ENCODE assay signal across 22 cellular contexts in the genomic region with DNA sequence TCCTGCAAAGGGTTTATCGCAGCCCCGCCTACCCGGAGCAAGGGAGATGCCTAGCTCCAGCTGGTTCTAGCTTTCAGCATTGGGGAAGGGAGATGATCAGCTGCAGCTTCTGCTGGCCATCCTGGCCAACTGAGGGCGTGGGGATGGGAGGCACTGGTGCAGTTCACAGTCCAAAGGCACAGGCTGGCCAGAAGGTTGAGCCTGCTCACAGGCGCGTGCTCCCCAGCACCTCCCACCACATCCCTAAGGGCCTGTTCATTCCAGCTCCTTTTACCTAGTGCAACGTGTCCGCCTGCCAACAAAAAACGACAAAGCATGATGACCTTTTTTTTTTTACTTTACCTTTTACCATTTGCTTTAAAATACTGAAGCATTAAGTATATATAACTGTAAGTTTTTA. TPM values are rescaled to one million over a fixed set of nuclear protein-coding genes. Genes with fewer than 3 reads are reported as not detected.
DNase-seq lines count a peak whose midpoint lies in the region; ATAC-seq and TF ChIP-seq lines count a peak whose summit lies in the region.
"Had no signal": no experiment of that assay in that cellular context is flagged by ENCODE, and none has a peak within 500 bp of the region (broad histone marks: within the 10 kb centered on the region; RNA-seq: fewer than 3 reads in every experiment).

No MANE protein-coding gene starts in this region.

- no peak overlapping the region for H2AFZ ChIP-seq in neuronal stem cell (ENCODE audit: low read length)

- H3K27me3 ChIP-seq in neuronal stem cell (ENCODE audit: control insufficient read depth in 3 of 3, insufficient read depth in 3 of 3, low read depth in 1 of 3, low read length in 3 of 3) = no peaks in the 10 kb centered on the region
- H3K27me3 ChIP-seq in gastroesophageal sphincter = no peaks in the 10 kb centered on the region
- H3K27me3 ChIP-seq: BE2C; BLaER1 treated with 17β-estradiol and CSF1 and Interleukin-3, amounts not matched to agents 10 nM and 100 nM had no signal

- H3K4me3 Mint-ChIP-seq in stimulated activated memory B cell treated with anti-CD40 and anti-IgM and Interleukin-4, amounts not matched to agents 10 μg/mL and 1 μg/mL and 100 μg/mL, for 72 hours = no peak overlapping the region
- H3K4me3 Mint-ChIP-seq: CD14-positive monocyte; CD4-positive, alpha-beta T cell; CD8-positive, alpha-beta memory T cell had no signal

- no peak overlapping the region for H2BK5ac ChIP-seq in neuronal stem cell (ENCODE audit: low read length)

- H4K91ac ChIP-seq in neuronal stem cell (ENCODE audit: low read depth, low read length, poor library complexity) = no peak overlapping the region

- no peak overlapping the region for H2BK15ac ChIP-seq in neuronal stem cell (ENCODE audit: low read length)

- H3K18ac ChIP-seq in neuronal stem cell (ENCODE audit: low read length) = no peak overlapping the region

- no peak overlapping the region for H3K14ac ChIP-seq in neuronal stem cell (ENCODE audit: low read length)

- no peak overlapping the region for H3K27ac Mint-ChIP-seq in stimulated activated memory B cell treated with anti-CD40 and anti-IgM and Interleukin-4, amounts not matched to agents 10 μg/mL and 1 μg/mL and 100 μg/mL, for 72 hours
- H3K27ac Mint-ChIP-seq: CD14-positive monocyte; CD4-positive, alpha-beta T cell had no signal

- H3K4me3 ChIP-seq in neuronal stem cell (ENCODE audit: low read length in 2 of 2) (no peak overlapping the region), gastroesophageal sphincter (no peak overlapping the region)
- H3K4me3 ChIP-seq: A549; BLaER1 treated with 17β-estradiol and CSF1 and Interleukin-3, amounts not matched to agents 10 nM and 100 nM; GM12878 had no signal

- no peaks in the 10 kb centered on the region for H3K4me1 Mint-ChIP-seq in stimulated activated memory B cell treated with anti-CD40 and anti-IgM and Interleukin-4, amounts not matched to agents 10 μg/mL and 1 μg/mL and 100 μg/mL, for 72 hours
- H3K4me1 Mint-ChIP-seq: CD14-positive monocyte; CD8-positive, alpha-beta memory T cell had no signal

- H3K4me1 ChIP-seq in neuronal stem cell (ENCODE audit: control insufficient read depth in 2 of 2, insufficient read depth in 1 of 2, low read depth in 1 of 2, low read length in 2 of 2) (no peaks in the 10 kb centered on the region), gastroesophageal sphincter (no peaks in the 10 kb centered on the region)
- H3K4me1 ChIP-seq: A549, BE2C had no signal

- intact Hi-C loops in Right ventricle myocardium superior (cut with DNase I) = no loop called here

- H3K4ac ChIP-seq in neuronal stem cell (ENCODE audit: low read length) = no peak overlapping the region

- no peaks in the 10 kb centered on the region for H3K27me3 Mint-ChIP-seq in stimulated activated memory B cell treated with anti-CD40 and anti-IgM and Interleukin-4, amounts not matched to agents 10 μg/mL and 1 μg/mL and 100 μg/mL, for 72 hours
- H3K27me3 Mint-ChIP-seq: CD4-positive, alpha-beta T cell; CD8-positive, alpha-beta memory T cell had no signal

- no peak for TF ChIP-seq POLR2A in gastroesophageal sphincter (IDR thresholded peaks at IDR 0.05)

- peaks cover 28% of the 10 kb centered on the region for H3K36me3 Mint-ChIP-seq in stimulated activated memory B cell treated with anti-CD40 and anti-IgM and Interleukin-4, amounts not matched to agents 10 μg/mL and 1 μg/mL and 100 μg/mL, for 72 hours

- TF ChIP-seq CTCF in gastroesophageal sphincter (IDR thresholded peaks at IDR 0.05) = no peak

- peak; percentile 31 for ATAC-seq in stimulated activated memory B cell treated with anti-CD40 and anti-IgM and Interleukin-4, amounts not matched to agents 10 μg/mL and 1 μg/mL and 100 μg/mL, for 72 hours
- ATAC-seq in Right ventricle myocardium superior (ENCODE audit: poor library complexity) (no peak), GM21515 (IDR thresholded peaks at IDR 0.05; ENCODE audit: unreplicated experiment) (no peak), GM21737 (IDR thresholded peaks at IDR 0.05; ENCODE audit: unreplicated experiment) (no peak), gastroesophageal sphincter (no peak)
- ATAC-seq: GM12878 had no signal

- WGBS in neuronal stem cell (ENCODE audit: extremely low coverage in 2 of 2, insufficient read length in 2 of 2, insufficient replicate concordance in 1 of 2), 2 donors = no CpG with 5 or more reads among the region's 9 CpGs
- 80 to 81% methylated on average over 3 of the region's 9 CpGs for WGBS in gastroesophageal sphincter (ENCODE audit: low coverage in 1 of 2), 2 donors

- H2AK5ac ChIP-seq in neuronal stem cell (ENCODE audit: low read depth, low read length) = no peak overlapping the region

- H3K27ac ChIP-seq in neuronal stem cell (replicated peaks; ENCODE audit: low read length) (no peak overlapping the region), gastroesophageal sphincter (no peak overlapping the region)
- H3K27ac ChIP-seq: A549; BLaER1 treated with 17β-estradiol and CSF1 and Interleukin-3, amounts not matched to agents 10 nM and 100 nM had no signal

- DNase-seq in amniotic epithelial cell (ENCODE audit: low read depth) = peak; percentile 5
- DNase-seq in neuronal stem cell (ENCODE audit: low spot score) = no peak
- no peak for DNase-seq in Right ventricle myocardium superior
- DNase-seq: 8988T; ACHN; AML-193; BE2C; CD4-positive, alpha-beta T cell; CD8-positive, alpha-beta memory T cell; DMS 273 treated with DMSO at 0.1 percent for 48 hours; EL; GDM1; H7; HCEC 1CT had no signal

- H2BK120ac ChIP-seq in neuronal stem cell (ENCODE audit: low read depth, low read length) = no peak overlapping the region

- no peak for TF ChIP-seq EP300 in gastroesophageal sphincter (IDR thresholded peaks at IDR 0.05)

- H3K9me3 ChIP-seq in neuronal stem cell (replicated peaks in 1 of 2; ENCODE audit: control insufficient read depth in 2 of 2, insufficient read depth in 1 of 2, low read depth in 1 of 2, low read length in 2 of 2) (no peaks in the 10 kb centered on the region), gastroesophageal sphincter (no peaks in the 10 kb centered on the region)
- H3K9me3 ChIP-seq: A549; BE2C; BLaER1 treated with 17β-estradiol and CSF1 and Interleukin-3, amounts not matched to agents 10 nM and 100 nM had no signal

- peaks cover 3 to 43% of the 10 kb centered on the region in 2 donors for H3K36me3 ChIP-seq in neuronal stem cell (replicated peaks in 1 of 2; ENCODE audit: control insufficient read depth in 2 of 2, insufficient read depth in 2 of 2, low read length in 2 of 2)
- H3K36me3 ChIP-seq in gastroesophageal sphincter = peaks cover 0 to 48% of the 10 kb centered on the region in 2 donors
- H3K36me3 ChIP-seq: BE2C had no signal

- no peak overlapping the region for H4K8ac ChIP-seq in neuronal stem cell (ENCODE audit: low read depth, low read length)

- H3K79me1 ChIP-seq in neuronal stem cell (ENCODE audit: low read depth, low read length) = peaks cover 1% of the 10 kb centered on the region

- H3K4me2 ChIP-seq in neuronal stem cell (ENCODE audit: insufficient read depth, low read length, poor library complexity, severe bottlenecking) = no peak overlapping the region
- H3K4me2 ChIP-seq: A549; BLaER1 treated with 17β-estradiol and CSF1 and Interleukin-3, amounts not matched to agents 10 nM and 100 nM had no signal

- no peak overlapping the region for H3K23ac ChIP-seq in neuronal stem cell (ENCODE audit: low read depth, low read length, poor library complexity)

- H3K9ac ChIP-seq in neuronal stem cell (ENCODE audit: low read depth, low read length, poor library complexity) = peak overlapping the region; percentile 51
- H3K9ac ChIP-seq: BLaER1 treated with 17β-estradiol and CSF1 and Interleukin-3, amounts not matched to agents 10 nM and 100 nM had no signal

- H3K9me3 Mint-ChIP-seq in stimulated activated memory B cell treated with anti-CD40 and anti-IgM and Interleukin-4, amounts not matched to agents 10 μg/mL and 1 μg/mL and 100 μg/mL, for 72 hours = no peaks in the 10 kb centered on the region
- H3K9me3 Mint-ChIP-seq: CD4-positive, alpha-beta T cell; CD8-positive, alpha-beta memory T cell had no signal

- no peak overlapping the region for H2BK12ac ChIP-seq in neuronal stem cell (ENCODE audit: low read length)

RNA-seq across cellular contexts. Expression of gene LANCL2, which starts 31.2 kb away (rescaled TPM):
- 4.8 TPM for polyA plus RNA-seq in neuronal stem cell (2013, experiment 1 of 2)
- polyA plus RNA-seq in neuronal stem cell (2013, experiment 2 of 2) = 5.3 TPM
- total RNA-seq in Right ventricle myocardium superior (5.6 TPM), gastroesophageal sphincter (10 to 100 TPM in 1 of 4 donors, 1 to 10 TPM in 3; 6.9 to 10.6 (median 9.3) TPM)
